8 cellular contexts compared by ENCODE assay signal in the genomic region with DNA sequence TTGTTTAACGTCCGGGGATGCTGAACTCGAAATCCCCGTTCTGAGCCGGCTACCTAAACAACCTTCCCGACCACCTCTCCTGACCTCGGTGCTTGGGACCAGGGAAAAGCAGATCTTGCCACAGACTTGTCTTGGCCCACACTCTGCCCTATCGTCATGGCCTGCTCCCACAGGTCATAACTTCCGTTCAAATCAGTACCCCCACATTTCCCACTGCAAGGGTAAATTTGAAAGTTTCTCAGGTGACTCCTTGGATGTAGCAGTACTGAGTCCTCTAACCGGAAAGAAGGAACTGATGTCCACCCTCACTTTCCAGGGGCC. TPM values are rescaled to one million over a fixed set of nuclear protein-coding genes. Genes with fewer than 3 reads are reported as not detected.
DNase-seq lines count a peak whose midpoint lies in the region; ATAC-seq and TF ChIP-seq lines count a peak whose summit lies in the region.

No MANE protein-coding gene starts in this region.

- ATAC-seq in GM19452 (IDR thresholded peaks at IDR 0.05; ENCODE audit: unreplicated experiment) (peak; percentile 3), HG03460 (IDR thresholded peaks at IDR 0.05; ENCODE audit: unreplicated experiment) (no peak), GM21529 (IDR thresholded peaks at IDR 0.05; ENCODE audit: unreplicated experiment) (no peak)

- H3K36me3 ChIP-seq in MG63: peaks cover 23% of the 10 kb centered on the region
- no peaks in the 10 kb centered on the region for H3K36me3 ChIP-seq in ovary

- no peak for TF ChIP-seq EP300 in ovary (IDR thresholded peaks at IDR 0.05)

- H3K27ac ChIP-seq in ovary: peak overlapping the region; percentile 68 to 100

- WGBS in ovary, 3 donors: 7 to 10% (median 8%) methylated on average over 10 of the region's 10 CpGs

- H3K9me3 ChIP-seq in MG63 (no peaks in the 10 kb centered on the region), ovary (no peaks in the 10 kb centered on the region)

- H3K4me1 Mint-ChIP-seq in endothelial cell (ENCODE audit: unreplicated experiment): peaks cover 14% of the 10 kb centered on the region

- H3K27me3 Mint-ChIP-seq in endothelial cell (ENCODE audit: unreplicated experiment): peaks cover 11% of the 10 kb centered on the region

- H3K4me3 ChIP-seq in MG63 (peak overlapping the region; percentile 10), ovary (peak overlapping the region; percentile 40)

- TF ChIP-seq CTCF in endothelial cell (IDR thresholded peaks at IDR 0.05; ENCODE audit: unreplicated experiment) (no peak), ovary (IDR thresholded peaks at IDR 0.05) (no peak)

- H3K36me3 Mint-ChIP-seq in endothelial cell (ENCODE audit: low read depth, unreplicated experiment): peaks cover 23% of the 10 kb centered on the region

- peak overlapping the region; percentile 100 for H3K27ac Mint-ChIP-seq in endothelial cell (ENCODE audit: unreplicated experiment)

- no peaks in the 10 kb centered on the region for H3K27me3 ChIP-seq in MG63
- H3K27me3 ChIP-seq in ovary: no peaks in the 10 kb centered on the region

- intact Hi-C loops in ovary (cut with DNase I): no loop called here

- TF ChIP-seq POLR2A in ovary (IDR thresholded peaks at IDR 0.05): no peak

- no peaks in the 10 kb centered on the region for H3K9me3 Mint-ChIP-seq in endothelial cell (ENCODE audit: unreplicated experiment)

- H3K4me1 ChIP-seq in ovary (ENCODE audit: insufficient read depth): peaks cover 6% of the 10 kb centered on the region

- DNase-seq in MG63: no peak
- DNase-seq in endothelial cell (ENCODE audit: low spot score): no peak
- no peak for DNase-seq in ovary
- no peak for DNase-seq in retina
- no peak for DNase-seq in Kasumi-1 (lab: John Stamatoyannopoulos, UW)

- H3K4me3 Mint-ChIP-seq in endothelial cell (ENCODE audit: unreplicated experiment): peak overlapping the region; percentile 99

RNA-seq across cellular contexts. Expression of a gene that starts 0.6 kb away (rescaled TPM):
- 25.4 and 27.8 TPM in 2 replicates for total RNA-seq in MG63 (2014; rRNA removed; shearing (Covaris generic); ENCODE audit: low replicate concordance)
- total RNA-seq in endothelial cell (ENCODE audit: unreplicated experiment): 52.4 TPM
- 100 to 1,000 TPM in 5 of 7 donors, 10 to 100 TPM in 2; 90.9 to 244 (median 129) TPM for total RNA-seq in ovary
- polyA plus RNA-seq in ovary: 100 to 1,000 TPM in 1 of 2 donors, 10 to 100 TPM in 1; 57.0 to 104 TPM

RNA-seq across cellular contexts. Expression of a gene that starts 9.6 kb away (rescaled TPM):
- 99.2 and 100 TPM in 2 replicates for total RNA-seq in MG63 (2014; rRNA removed; shearing (Covaris generic); ENCODE audit: low replicate concordance)
- total RNA-seq in endothelial cell (ENCODE audit: unreplicated experiment) (57.9 TPM), ovary (10 to 100 TPM; 37.6 to 92.3 (median 65.4) TPM)
- 100 to 1,000 TPM in 1 of 2 donors, 10 to 100 TPM in 1; 40.2 to 109 TPM for polyA plus RNA-seq in ovary

RNA-seq across cellular contexts. Expression of a gene that starts 36.5 kb away (rescaled TPM):
- not detected in 2 replicates for total RNA-seq in MG63 (2014; rRNA removed; shearing (Covaris generic); ENCODE audit: low replicate concordance)
- total RNA-seq in endothelial cell (ENCODE audit: unreplicated experiment) (0.36 TPM), ovary (1 to 10 TPM in 1 of 7 donors, under 1 TPM in 6; 0.12 to 1.1 (median 0.66) TPM)
- under 1 TPM; 0.40 to 0.74 TPM for polyA plus RNA-seq in ovary

RNA-seq across cellular contexts. Expression of a gene that starts 37.3 kb away (rescaled TPM):
- 41.3 and 76.1 TPM in 2 replicates for total RNA-seq in MG63 (2014; rRNA removed; shearing (Covaris generic); ENCODE audit: low replicate concordance)
- total RNA-seq in endothelial cell (ENCODE audit: unreplicated experiment) (35.5 TPM), ovary (100 to 1,000 TPM in 1 of 7 donors, 10 to 100 TPM in 6; 31.6 to 111 (median 41.6) TPM)
- polyA plus RNA-seq in ovary: 10 to 100 TPM; 55.6 to 58.4 TPM

RNA-seq across cellular contexts. Expression of a gene that starts 48.0 kb away (rescaled TPM):
- 6.4 and 21.9 TPM in 2 replicates for total RNA-seq in MG63 (2014; rRNA removed; shearing (Covaris generic); ENCODE audit: low replicate concordance)
- total RNA-seq in endothelial cell (ENCODE audit: unreplicated experiment): 105 TPM
- 100 to 1,000 TPM in 4 of 7 donors, 10 to 100 TPM in 3; 56.9 to 122 (median 105) TPM for total RNA-seq in ovary
- 10 to 100 TPM; 32.4 to 71.6 TPM for polyA plus RNA-seq in ovary
